Comparison of ENCODE assay signal across 16 cellular contexts in genomic region chr10:21265622-21266021, GRCh38.
DNase-seq lines count a peak whose midpoint lies in the region; ATAC-seq, FAIRE-seq and TF ChIP-seq lines count a peak whose summit lies in the region.
"Had no signal": no experiment of that assay in that cellular context is flagged by ENCODE, and none has a peak within 500 bp of the region (broad histone marks: within the 10 kb centered on the region; RNA-seq: fewer than 3 reads in every experiment).

No MANE protein-coding gene starts in this region.

- no peak for TF ChIP-seq EP300 in SK-N-SH (IDR thresholded peaks at IDR 0.05; ENCODE audit: borderline replicate concordance in 1 of 2, low read depth in 1 of 2, low read length in 1 of 2)

- no peak for FAIRE-seq in RCC 7860 (lab: Jason Lieb, UNC)
- FAIRE-seq: G401.6 had no signal

- H3K4me1 ChIP-seq in esophagus squamous epithelium (peaks cover 0 to 28% (median 4%) of the 10 kb centered on the region in 3 donors), SK-N-SH (ENCODE audit: control insufficient read depth in 1 of 2, insufficient read depth in 2 of 2, low read depth in 1 of 2, low read length in 1 of 2) (peaks cover 0 to 2% of the 10 kb centered on the region in 2 experiments; a peak in 1 of 4 replicates)
- H3K4me1 ChIP-seq: left ventricle myocardium inferior had no signal

- H3K9me3 ChIP-seq in esophagus squamous epithelium: peaks cover 0 to 8% (median 0%) of the 10 kb centered on the region in 3 donors
- H3K9me3 ChIP-seq in SK-N-SH: no peaks in the 10 kb centered on the region
- H3K9me3 ChIP-seq: left ventricle myocardium inferior had no signal

- CTCF ChIA-PET in SK-N-SH (lab: Yijun Ruan, JAX): interaction anchor here (1.4 kb wide), 1 partner anchor 186 kb away, joined by 3 read pairs; no protein-coding TSS in a partner anchor

- TF ChIP-seq RAD21 in SK-N-SH (IDR thresholded peaks at IDR 0.05; ENCODE audit: low read length): no peak

- TF ChIP-seq CTCF in esophagus squamous epithelium (IDR thresholded peaks at IDR 0.05): no peak
- no peak for TF ChIP-seq CTCF in SK-N-SH (IDR thresholded peaks at IDR 0.05)

- intact Hi-C loops in esophagus squamous epithelium (cut with DNase I): no loop called here

- no peak overlapping the region for H2AFZ ChIP-seq in SK-N-SH (ENCODE audit: low read depth)

- DNase-seq in HCEC 1CT (peak; percentile 28), RCC 7860 (ENCODE audit: low spot score) (peak; percentile 59), esophagus squamous epithelium (lab: John Stamatoyannopoulos, UW) (no peak), renal cortical epithelial cell (ENCODE audit: low read depth) (peak; percentile 42), SK-N-SH (no peak)
- DNase-seq: activated CD8-positive, alpha-beta memory T cell treated with anti-CD3 and anti-CD28 coated beads, Interleukin-2, amount 50 U/mL, for 48 hours; cerebellar nuclear complex; left ventricle myocardium inferior; natural killer cell; NCI-H446; retina; stimulated activated CD4-positive, alpha-beta T cell treated with anti-CD3 and anti-CD28 coated beads, Interleukin-2, amount 100 ng/mL, for 24 hours had no signal

- H3K4me2 ChIP-seq in SK-N-SH: no peak overlapping the region

- H3K27ac ChIP-seq in esophagus squamous epithelium (peak overlapping the region in 3 of 4 donors; percentile 14 to 60 (median 51)), SK-N-SH (ENCODE audit: low read depth in 2 of 2, low read length in 1 of 2) (no peak overlapping the region)
- H3K27ac ChIP-seq: C4-2B, left ventricle myocardium inferior had no signal

- no peaks in the 10 kb centered on the region for H3K36me3 ChIP-seq in esophagus squamous epithelium
- no peaks in the 10 kb centered on the region for H3K36me3 ChIP-seq in SK-N-SH (replicated peaks in 1 of 2; ENCODE audit: control insufficient read depth in 1 of 2, insufficient read depth in 2 of 2, low read length in 1 of 2)
- H3K36me3 ChIP-seq: left ventricle myocardium inferior had no signal

- H3K4me3 ChIP-seq in esophagus squamous epithelium (no peak overlapping the region), SK-N-SH (ENCODE audit: low read depth in 2 of 2, low read length in 1 of 2) (no peak overlapping the region)
- H3K4me3 ChIP-seq: left ventricle myocardium inferior had no signal

- no peaks in the 10 kb centered on the region for H3K9me2 ChIP-seq in SK-N-SH

- no peaks in the 10 kb centered on the region for H3K79me2 ChIP-seq in SK-N-SH (ENCODE audit: insufficient read depth)

- no peaks in the 10 kb centered on the region for H3K27me3 ChIP-seq in esophagus squamous epithelium
- no peaks in the 10 kb centered on the region for H3K27me3 ChIP-seq in SK-N-SH (ENCODE audit: insufficient read depth)

- H3K9ac ChIP-seq in SK-N-SH: no peak overlapping the region

- 72 to 74% methylated on average over 3 of the region's 3 CpGs for WGBS in esophagus squamous epithelium, 2 donors
- WGBS in SK-N-SH (ENCODE audit: low lambda C conversion rate): 73% methylated on average over 3 of the region's 3 CpGs

- ATAC-seq in HG03045 (IDR thresholded peaks at IDR 0.05; ENCODE audit: unreplicated experiment) (no peak), HG02763 (IDR thresholded peaks at IDR 0.05; ENCODE audit: unreplicated experiment) (no peak)
- ATAC-seq: natural killer cell had no signal

- no peak for TF ChIP-seq POLR2A in esophagus squamous epithelium (IDR thresholded peaks at IDR 0.05)

- H4K20me1 ChIP-seq in SK-N-SH (ENCODE audit: insufficient read depth): no peaks in the 10 kb centered on the region

- POLR2A ChIA-PET in SK-N-SH (lab: Yijun Ruan, JAX): no interaction called here

- no peaks in the 10 kb centered on the region for H3F3A ChIP-seq in SK-N-SH (replicated peaks; ENCODE audit: insufficient read depth)

TF ChIP-seq in SK-N-SH, 30 proteins besides CTCF, POLR2A, EP300 and RAD21:
- TF ChIP-seq, protein P1, sequence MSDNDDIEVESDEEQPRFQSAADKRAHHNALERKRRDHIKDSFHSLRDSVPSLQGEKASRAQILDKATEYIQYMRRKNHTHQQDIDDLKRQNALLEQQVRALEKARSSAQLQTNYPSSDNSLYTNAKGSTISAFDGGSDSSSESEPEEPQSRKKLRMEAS (IDR thresholded peaks at IDR 0.05; ENCODE audit: low read depth): no peak
- TF ChIP-seq NRF1 (IDR thresholded peaks at IDR 0.05; ENCODE audit: low read depth, low read length): no peak
- TF ChIP-seq FOXM1 (IDR thresholded peaks at IDR 0.05; ENCODE audit: low read depth): no peak
- TF ChIP-seq RCOR1 (IDR thresholded peaks at IDR 0.05; ENCODE audit: low read length): no peak
- no peak for TF ChIP-seq POLR2AphosphoS5 (IDR thresholded peaks at IDR 0.05; ENCODE audit: low read depth, low read length)
- TF ChIP-seq GABPA (IDR thresholded peaks at IDR 0.05; ENCODE audit: low read depth): no peak
- no peak for TF ChIP-seq PBX3 (IDR thresholded peaks at IDR 0.05)
- TF ChIP-seq SMC3 (IDR thresholded peaks at IDR 0.05; ENCODE audit: low read depth, low read length): no peak
- TF ChIP-seq JUND (IDR thresholded peaks at IDR 0.05): no peak
- TF ChIP-seq MXI1 (IDR thresholded peaks at IDR 0.05; ENCODE audit: low read depth, low read length): no peak
- no peak for TF ChIP-seq USF2 (IDR thresholded peaks at IDR 0.05; ENCODE audit: borderline replicate concordance, low read depth, low read length)

Comparison
In these comparisons a context has a peak if more than half of its experiments do, and no peak if none do; other contexts are left out.
1. DNase-seq: peak in HCEC 1CT (single experiment), RCC 7860 (single experiment) and renal cortical epithelial cell (single experiment); none in esophagus squamous epithelium (single experiment) and SK-N-SH (single experiment).
2. H3K27ac ChIP-seq: peak in esophagus squamous epithelium (3 of 4); none in SK-N-SH (0 of 2).